In the genomic region with DNA sequence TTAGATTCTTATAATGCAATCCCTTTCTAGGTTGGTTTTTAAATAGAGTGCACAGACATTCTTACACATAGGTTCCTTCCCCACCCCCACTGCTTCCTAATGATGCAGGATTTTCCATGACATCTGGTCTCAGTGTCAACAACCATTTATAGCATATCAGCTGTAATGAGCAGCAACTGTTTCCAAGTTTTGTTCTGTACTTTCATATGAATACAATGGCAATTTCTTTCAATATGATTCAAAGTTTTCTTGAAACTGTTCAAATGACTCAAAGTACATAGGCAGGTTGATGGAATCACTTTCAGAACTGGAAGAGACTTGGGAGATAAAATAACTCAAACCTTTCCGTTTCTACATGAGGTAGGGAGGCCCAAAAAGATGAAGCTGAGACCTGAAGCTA, we compare ENCODE assay signal across 11 cellular contexts.
DNase-seq lines count a peak whose midpoint lies in the region; ATAC-seq lines count a peak whose summit lies in the region.
"Had no signal": no experiment of that assay in that cellular context is flagged by ENCODE, and none has a peak within 500 bp of the region (broad histone marks: within the 10 kb centered on the region; RNA-seq: fewer than 3 reads in every experiment).

No MANE protein-coding gene starts in this region.

- peak; percentile 66 for DNase-seq in activated effector memory CD4-positive, alpha-beta T cell treated with anti-CD3 and anti-CD28 coated beads, Interleukin-2, amount 50 U/mL, for 16 hours
- DNase-seq in activated effector memory CD4-positive, alpha-beta T cell treated with Interleukin-2 at 50 U/mL for 16 hours = no peak
- DNase-seq in activated naive CD4-positive, alpha-beta T cell treated with anti-CD3 and anti-CD28 coated beads, Interleukin-2, amount 50 U/mL, for 16 hours = peak; percentile 61
- DNase-seq in lung microvascular endothelial cell (ENCODE audit: low read depth in 2 of 2) (peak; percentile 45 to 93), NCI-H226 (no peak)
- DNase-seq in stimulated activated CD8-positive, alpha-beta memory T cell treated with anti-CD3 and anti-CD28 coated beads, Interleukin-4, amount 100 ng/mL, for 48 hours = peak; percentile 65
- DNase-seq: anterior cingulate cortex, foreskin melanocyte, T-helper 9 cell had no signal

- no peak for ATAC-seq in HG03565 (IDR thresholded peaks at IDR 0.05; ENCODE audit: unreplicated experiment)
- ATAC-seq in GM18517 (IDR thresholded peaks at IDR 0.05; ENCODE audit: unreplicated experiment) = no peak

Comparison
In these comparisons a context has a peak if more than half of its experiments do, and no peak if none do; other contexts are left out.
1. DNase-seq: peak in activated effector memory CD4-positive, alpha-beta T cell treated with anti-CD3 and anti-CD28 coated beads, Interleukin-2, amount 50 U/mL, for 16 hours (single experiment), activated naive CD4-positive, alpha-beta T cell treated with anti-CD3 and anti-CD28 coated beads, Interleukin-2, amount 50 U/mL, for 16 hours (single experiment), lung microvascular endothelial cell (2 of 2) and stimulated activated CD8-positive, alpha-beta memory T cell treated with anti-CD3 and anti-CD28 coated beads, Interleukin-4, amount 100 ng/mL, for 48 hours (single experiment); none in activated effector memory CD4-positive, alpha-beta T cell treated with Interleukin-2 at 50 U/mL for 16 hours (single experiment) and NCI-H226 (single experiment).